15 cellular contexts compared by ENCODE assay signal in genomic region chr2:210049831-210050230, GRCh38. TPM values are rescaled to one million over a fixed set of nuclear protein-coding genes. Genes with fewer than 3 reads are reported as not detected.
DNase-seq lines count a peak whose midpoint lies in the region; ATAC-seq and TF ChIP-seq lines count a peak whose summit lies in the region.
"Had no signal": no experiment of that assay in that cellular context is flagged by ENCODE, and none has a peak within 500 bp of the region (broad histone marks: within the 10 kb centered on the region; RNA-seq: fewer than 3 reads in every experiment).

No MANE protein-coding gene starts in this region.

- H3K27ac ChIP-seq in psoas muscle (no peak overlapping the region), PC-9 (no peak overlapping the region)
- H3K27ac ChIP-seq: BLaER1 had no signal

- H3K9me2 ChIP-seq in PC-9 (ENCODE audit: insufficient read depth) = no peaks in the 10 kb centered on the region

- DNase-seq in NCI-H524 (lab: John Stamatoyannopoulos, UW) = peak; percentile 19 to 71
- no peak for DNase-seq in NCI-H524 treated with DMSO at 0.1 percent for 48 hours (lab: John Stamatoyannopoulos, UW)
- DNase-seq in myocyte (ENCODE audit: low read depth) = peak; percentile 94
- DNase-seq in psoas muscle = no peak
- no peak for DNase-seq in CD1c-positive myeloid dendritic cell (ENCODE audit: extremely low spot score)
- no peak for DNase-seq in PC-9
- DNase-seq: 8988T; Calu3; CD8-positive, alpha-beta T cell; GOT3; H9; IMR-90 had no signal

- ATAC-seq in psoas muscle (peak in 3 of 4 donors; percentile 53 to 67 (median 62)), GM18517 (IDR thresholded peaks at IDR 0.05; ENCODE audit: unreplicated experiment) (no peak), GM21619 (IDR thresholded peaks at IDR 0.05; ENCODE audit: unreplicated experiment) (no peak)
- ATAC-seq: CD8-positive, alpha-beta T cell had no signal

- H3K36me3 ChIP-seq in psoas muscle (ENCODE audit: insufficient read depth in 1 of 2, low read depth in 1 of 2) (peaks cover 0 to 12% of the 10 kb centered on the region in 2 donors), PC-9 (ENCODE audit: low read depth) (no peaks in the 10 kb centered on the region)

- no peak overlapping the region for H3K4me2 ChIP-seq in PC-9
- H3K4me2 ChIP-seq: BLaER1 had no signal

- TF ChIP-seq CTCF in psoas muscle (IDR thresholded peaks at IDR 0.05) (no peak), PC-9 (conservative IDR thresholded peaks at IDR 0.05) (no peak)

- H3F3A ChIP-seq in PC-9 (ENCODE audit: insufficient read depth, low read depth) = no peaks in the 10 kb centered on the region

- no peaks in the 10 kb centered on the region for H3K79me2 ChIP-seq in PC-9 (ENCODE audit: low read depth)

- BruUV-seq in PC-9 (replicated peaks; lab: Mats Ljungman, UMichigan) = no TSS peak

- H3K27me3 ChIP-seq in psoas muscle (ENCODE audit: insufficient read depth in 3 of 3, low read length in 2 of 3) (no peaks in the 10 kb centered on the region), PC-9 (ENCODE audit: insufficient read depth, low read depth) (no peaks in the 10 kb centered on the region)
- H3K27me3 ChIP-seq: BLaER1 had no signal

- no peaks in the 10 kb centered on the region for H4K20me1 ChIP-seq in PC-9 (ENCODE audit: insufficient read depth)
- H4K20me1 ChIP-seq: BLaER1 had no signal

- 24 to 41% (median 26%) methylated on average over 1 of the region's 1 CpG for WGBS in psoas muscle, 3 donors

- POLR2A ChIA-PET in PC-9 (lab: Charles Lee; ENCODE audit: unreplicated experiment) = no interaction called here

- intact Hi-C loops in psoas muscle (cut with DNase I) (no loop called here), PC-9 (cut with micrococcal nuclease; ENCODE audit: unreplicated experiment) (no loop called here)

- no peak overlapping the region for H2AFZ ChIP-seq in PC-9

- CTCF ChIA-PET in PC-9 (lab: Charles Lee) = no interaction called here

- H3K4me3 ChIP-seq in psoas muscle (no peak overlapping the region), PC-9 (no peak overlapping the region)
- H3K4me3 ChIP-seq: BLaER1 had no signal

- H3K9me3 ChIP-seq in psoas muscle (peaks cover under 1% of the 10 kb centered on the region), PC-9 (ENCODE audit: insufficient read depth, low read depth) (no peaks in the 10 kb centered on the region)

- H3K4me1 ChIP-seq in psoas muscle = peaks cover 6% of the 10 kb centered on the region
- no peaks in the 10 kb centered on the region for H3K4me1 ChIP-seq in PC-9 (replicated peaks; ENCODE audit: insufficient read depth)
- H3K4me1 ChIP-seq: BLaER1 had no signal

RNA-seq across cellular contexts. Expression of gene RPE, which starts 47.4 kb away (rescaled TPM):
- total RNA-seq in myocyte (37.8 and 63.0 TPM in 2 replicates), psoas muscle (10 to 100 TPM; 12.4 to 23.3 (median 16.5) TPM), PC-9 (2021) (58.4 and 63.7 TPM in 2 replicates)
- 22.5 TPM for polyA plus RNA-seq in myocyte (2012)
- 10 to 100 TPM in 2 of 3 donors, 1 to 10 TPM in 1; 6.9 to 16.6 (median 14.2) TPM for polyA plus RNA-seq in psoas muscle

Comparison
In these comparisons a context has a peak if more than half of its experiments do, and no peak if none do; other contexts are left out.
1. DNase-seq: peak in NCI-H524 (2 of 2) and myocyte (single experiment); none in NCI-H524 treated with DMSO at 0.1 percent for 48 hours (single experiment), psoas muscle (0 of 2), CD1c-positive myeloid dendritic cell (single experiment) and PC-9 (0 of 2).
2. ATAC-seq: peak in psoas muscle (3 of 4); none in GM18517 (single experiment) and GM21619 (single experiment).